9 cellular contexts compared by ENCODE assay signal in genomic region chr16:73047221-73047535, GRCh38. TPM values are rescaled to one million over a fixed set of nuclear protein-coding genes. Genes with fewer than 3 reads are reported as not detected.
DNase-seq lines count a peak whose midpoint lies in the region; ATAC-seq, FAIRE-seq and TF ChIP-seq lines count a peak whose summit lies in the region.
"Had no signal": no experiment of that assay in that cellular context is flagged by ENCODE, and none has a peak within 500 bp of the region (broad histone marks: within the 10 kb centered on the region; RNA-seq: fewer than 3 reads in every experiment).

No MANE protein-coding gene starts in this region.

- H3K36me3 ChIP-seq in thoracic aorta: no peaks in the 10 kb centered on the region

- H3K27ac ChIP-seq in layer of hippocampus (ENCODE audit: low read depth, low read length) (peak overlapping the region; percentile 84), thoracic aorta (peak overlapping the region; percentile 95 to 99)

- CTCF ChIA-PET in activated CD4-positive, alpha-beta T cell treated with anti-CD3 and anti-CD28 coated beads, Interleukin-2, amount 10 ng/mL, durations not matched to agents 7 days and 5 days (lab: Charles Lee): no interaction called here

- H3K27me3 ChIP-seq in layer of hippocampus (ENCODE audit: control insufficient read depth, insufficient read depth, low read length) (no peaks in the 10 kb centered on the region), thoracic aorta (replicated peaks; ENCODE audit: insufficient read depth) (no peaks in the 10 kb centered on the region)

- H3K36me3 Mint-ChIP-seq in activated CD4-positive, alpha-beta T cell treated with anti-CD3 and anti-CD28 coated beads, Interleukin-2, amount 10 ng/mL, durations not matched to agents 7 days and 5 days (ENCODE audit: low read depth): no peaks in the 10 kb centered on the region
- H3K36me3 Mint-ChIP-seq in activated naive CD8-positive, alpha-beta T cell treated with anti-CD3 and anti-CD28 coated beads for 36 hours: no peaks in the 10 kb centered on the region
- H3K36me3 Mint-ChIP-seq: CD4-positive, CD25-positive, alpha-beta regulatory T cell had no signal

- no peak overlapping the region for H3K27ac Mint-ChIP-seq in activated CD4-positive, alpha-beta T cell treated with anti-CD3 and anti-CD28 coated beads, Interleukin-2, amount 10 ng/mL, durations not matched to agents 7 days and 5 days
- H3K27ac Mint-ChIP-seq in activated naive CD8-positive, alpha-beta T cell treated with anti-CD3 and anti-CD28 coated beads for 36 hours: no peak overlapping the region
- H3K27ac Mint-ChIP-seq: CD4-positive, CD25-positive, alpha-beta regulatory T cell had no signal

- TF ChIP-seq CTCF in thoracic aorta (IDR thresholded peaks at IDR 0.05): no peak

- peak overlapping the region; percentile 59 for H3K4me3 Mint-ChIP-seq in activated CD4-positive, alpha-beta T cell treated with anti-CD3 and anti-CD28 coated beads, Interleukin-2, amount 10 ng/mL, durations not matched to agents 7 days and 5 days
- peak overlapping the region; percentile 40 for H3K4me3 Mint-ChIP-seq in activated naive CD8-positive, alpha-beta T cell treated with anti-CD3 and anti-CD28 coated beads for 36 hours
- H3K4me3 Mint-ChIP-seq: CD4-positive, CD25-positive, alpha-beta regulatory T cell had no signal

- POLR2A ChIA-PET in activated CD4-positive, alpha-beta T cell treated with anti-CD3 and anti-CD28 coated beads, Interleukin-2, amount 10 ng/mL, durations not matched to agents 7 days and 5 days (lab: Charles Lee): no interaction called here

- ATAC-seq in thoracic aorta (ENCODE audit: insufficient number of reproducible peaks, low FRiP score, low read depth) (no peak), GM21528 (IDR thresholded peaks at IDR 0.05; ENCODE audit: low FRiP score, unreplicated experiment) (no peak)

- no peaks in the 10 kb centered on the region for H3K9me3 Mint-ChIP-seq in activated CD4-positive, alpha-beta T cell treated with anti-CD3 and anti-CD28 coated beads, Interleukin-2, amount 10 ng/mL, durations not matched to agents 7 days and 5 days
- no peaks in the 10 kb centered on the region for H3K9me3 Mint-ChIP-seq in activated naive CD8-positive, alpha-beta T cell treated with anti-CD3 and anti-CD28 coated beads for 36 hours
- H3K9me3 Mint-ChIP-seq: CD4-positive, CD25-positive, alpha-beta regulatory T cell had no signal

- FAIRE-seq in frontal cortex (lab: Jason Lieb, UNC): no peak

- H3K4me1 ChIP-seq in thoracic aorta (ENCODE audit: control insufficient read depth in 1 of 2, low read depth in 2 of 2): peaks cover 66 to 87% of the 10 kb centered on the region in 2 donors

- no peaks in the 10 kb centered on the region for H3K9me3 ChIP-seq in thoracic aorta

- peak overlapping the region; percentile 89 for H3K4me3 ChIP-seq in thoracic aorta

- H3K4me1 Mint-ChIP-seq in activated CD4-positive, alpha-beta T cell treated with anti-CD3 and anti-CD28 coated beads, Interleukin-2, amount 10 ng/mL, durations not matched to agents 7 days and 5 days: peaks cover 4% of the 10 kb centered on the region
- peaks cover 2% of the 10 kb centered on the region for H3K4me1 Mint-ChIP-seq in activated naive CD8-positive, alpha-beta T cell treated with anti-CD3 and anti-CD28 coated beads for 36 hours

- no peak for DNase-seq in activated CD4-positive, alpha-beta T cell treated with anti-CD3 and anti-CD28 coated beads, Interleukin-2, amount 10 ng/mL, durations not matched to agents 7 days and 5 days
- no peak for DNase-seq in activated CD4-positive, alpha-beta T cell treated with anti-CD3 and anti-CD28 coated beads, Interleukin-2, amount 50 U/mL, for 4 hours
- DNase-seq in activated naive CD8-positive, alpha-beta T cell treated with anti-CD3 and anti-CD28 coated beads for 36 hours: no peak
- DNase-seq in thoracic aorta (ENCODE audit: low spot score) (no peak), frontal cortex (ENCODE audit: low spot score in 2 of 2) (no peak)
- DNase-seq in effector CD4-positive, alpha-beta T cell: no peak
- DNase-seq: CD4-positive, CD25-positive, alpha-beta regulatory T cell had no signal

- peaks cover 55% of the 10 kb centered on the region for H3K27me3 Mint-ChIP-seq in activated CD4-positive, alpha-beta T cell treated with anti-CD3 and anti-CD28 coated beads, Interleukin-2, amount 10 ng/mL, durations not matched to agents 7 days and 5 days
- peaks cover 37% of the 10 kb centered on the region for H3K27me3 Mint-ChIP-seq in activated naive CD8-positive, alpha-beta T cell treated with anti-CD3 and anti-CD28 coated beads for 36 hours

RNA-seq across cellular contexts. Expression of gene ZFHX3, which starts 0.8 kb away (rescaled TPM):
- total RNA-seq in activated CD4-positive, alpha-beta T cell treated with anti-CD3 and anti-CD28 coated beads, Interleukin-2, amount 10 ng/mL, durations not matched to agents 7 days and 5 days: 1 to 10 TPM; 1.5 to 1.6 TPM
- total RNA-seq in activated naive CD8-positive, alpha-beta T cell treated with anti-CD3 and anti-CD28 coated beads for 36 hours: under 1 TPM; 0.40 to 0.54 TPM
- 10 to 100 TPM; 57.7 to 70.1 TPM for total RNA-seq in thoracic aorta
- 4.9 TPM for total RNA-seq in frontal cortex
